ENCODE assay signal across 9 cellular contexts in genomic region chr15:26891448-26891881, GRCh38. TPM values are rescaled to one million over a fixed set of nuclear protein-coding genes. Genes with fewer than 3 reads are reported as not detected.
DNase-seq lines count a peak whose midpoint lies in the region; ATAC-seq and TF ChIP-seq lines count a peak whose summit lies in the region.
"Had no signal": no experiment of that assay in that cellular context is flagged by ENCODE, and none has a peak within 500 bp of the region (broad histone marks: within the 10 kb centered on the region; RNA-seq: fewer than 3 reads in every experiment).

No MANE protein-coding gene starts in this region.

- H3K36me3 ChIP-seq in right atrium auricular region = no peaks in the 10 kb centered on the region

- DNase-seq in DMS79 (lab: John Stamatoyannopoulos, UW) (peak; percentile 87), NCI-H526 (lab: John Stamatoyannopoulos, UW) (peak; percentile 87 to 94), amygdala (lab: John Stamatoyannopoulos, UW) (peak in 49 of 56 donors; percentile 10 to 82 (median 53)), right atrium auricular region (ENCODE audit: low spot score) (no peak), sciatic nerve (ENCODE audit: low spot score) (peak; percentile 82)

- ATAC-seq in HG03378 (IDR thresholded peaks at IDR 0.05; ENCODE audit: unreplicated experiment) (peak; percentile 80), sciatic nerve (peak; percentile 87), GM19463 (IDR thresholded peaks at IDR 0.05; ENCODE audit: unreplicated experiment) (no peak), GM19395 (IDR thresholded peaks at IDR 0.05; ENCODE audit: unreplicated experiment) (no peak)

- peak overlapping the region in 1 of 2 donors; percentile 43 for H3K4me3 ChIP-seq in right atrium auricular region

- H3K9me3 ChIP-seq in right atrium auricular region = no peaks in the 10 kb centered on the region

- TF ChIP-seq CTCF in right atrium auricular region (IDR thresholded peaks at IDR 0.05) = peak; percentile 47 to 77

- H3K27me3 ChIP-seq in right atrium auricular region = no peaks in the 10 kb centered on the region

- peaks cover 0 to 11% of the 10 kb centered on the region in 2 donors for H3K4me1 ChIP-seq in right atrium auricular region

- intact Hi-C loops in sciatic nerve (cut with DNase I) = no loop called here

- H3K27ac ChIP-seq in right atrium auricular region = no peak overlapping the region

RNA-seq across cellular contexts. Expression of gene GABRA5, which starts 24.6 kb away (rescaled TPM):
- under 1 TPM; 0.59 to 0.78 TPM for total RNA-seq in right atrium auricular region
- not detected for total RNA-seq in sciatic nerve
- total RNA-seq: activated CD8-positive, alpha-beta memory T cell treated with anti-CD3 and anti-CD28 coated beads for 36 hours had no signal

Comparison
In these comparisons a context has a peak if more than half of its experiments do, and no peak if none do; other contexts are left out.
1. ATAC-seq: peak in HG03378 (single experiment) and sciatic nerve (single experiment); none in GM19463 (single experiment) and GM19395 (single experiment).